Comparison of ENCODE assay signal across 24 cellular contexts in the genomic region with DNA sequence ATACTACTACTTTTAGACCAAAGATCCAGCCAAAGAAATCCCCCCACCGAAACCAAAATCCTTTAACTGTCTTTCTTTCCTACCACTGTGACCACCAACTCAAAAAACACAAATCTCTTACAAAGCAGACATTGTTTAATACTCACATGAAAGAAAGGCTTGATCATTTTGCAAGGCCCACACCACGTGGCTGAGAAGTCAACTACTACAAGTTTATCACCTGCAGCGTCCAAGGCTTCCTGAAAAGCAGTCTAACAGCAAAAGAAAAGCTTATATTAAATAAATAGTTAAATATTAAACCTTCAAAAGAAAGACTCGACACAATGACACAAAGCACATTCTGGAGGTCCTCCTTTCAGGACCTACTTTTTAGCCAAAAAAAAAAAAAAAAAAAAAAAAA. TPM values are rescaled to one million over a fixed set of nuclear protein-coding genes. Genes with fewer than 3 reads are reported as not detected.
"Had no signal": no experiment of that assay in that cellular context is flagged by ENCODE, and none has a peak within 500 bp of the region (broad histone marks: within the 10 kb centered on the region; RNA-seq: fewer than 3 reads in every experiment).

No MANE protein-coding gene starts in this region.

- H3K4me3 ChIP-seq: dorsolateral prefrontal cortex, lung, right atrium auricular region, stomach had no signal

- H3K27ac ChIP-seq: epithelial cell of prostate, foreskin keratinocyte, right atrium auricular region, stomach, VCaP had no signal

- H3K27ac Mint-ChIP-seq: activated naive CD4-positive, alpha-beta T cell treated with anti-CD3 and anti-CD28 coated beads for 36 hours; brain; nephron progenitor cell had no signal

- H3K9me3 Mint-ChIP-seq: activated naive CD4-positive, alpha-beta T cell treated with anti-CD3 and anti-CD28 coated beads for 36 hours; nephron progenitor cell had no signal

- H3K9me3 ChIP-seq: right atrium auricular region, stomach had no signal

- ATAC-seq: foreskin keratinocyte, left lobe of liver had no signal

- H3K27me3 ChIP-seq: dorsolateral prefrontal cortex, foreskin keratinocyte, right atrium auricular region, stomach had no signal

- DNase-seq: activated CD4-positive, alpha-beta T cell treated with anti-CD3 and anti-CD28 coated beads for 1 hour; activated naive CD4-positive, alpha-beta T cell treated with anti-CD3 and anti-CD28 coated beads for 36 hours; anterior cingulate cortex; caudate nucleus; dorsolateral prefrontal cortex; foreskin keratinocyte; glutamatergic neuron; hypothalamus; islet precursor cell; midbrain; nephron progenitor cell; stomach had no signal

- H3K4me3 Mint-ChIP-seq: activated naive CD4-positive, alpha-beta T cell treated with anti-CD3 and anti-CD28 coated beads for 36 hours; nephron progenitor cell had no signal

RNA-seq across cellular contexts. Expression of a gene that starts 43.3 kb away (rescaled TPM):
- total RNA-seq: activated naive CD4-positive, alpha-beta T cell treated with anti-CD3 and anti-CD28 coated beads for 36 hours; foreskin keratinocyte; omental fat pad; posterior vena cava; right atrium auricular region; skeletal muscle tissue; T-helper 1 cell treated with Interleukin-12 subunit alpha and Interleukin-12 subunit beta and Interleukin-4 antibody, amounts not matched to agents 30 ng/mL and 1 ng/mL, for 36 hours; temporal lobe had no signal
- polyA plus RNA-seq: fibroblast of lung, foreskin keratinocyte had no signal
